In the genomic region with DNA sequence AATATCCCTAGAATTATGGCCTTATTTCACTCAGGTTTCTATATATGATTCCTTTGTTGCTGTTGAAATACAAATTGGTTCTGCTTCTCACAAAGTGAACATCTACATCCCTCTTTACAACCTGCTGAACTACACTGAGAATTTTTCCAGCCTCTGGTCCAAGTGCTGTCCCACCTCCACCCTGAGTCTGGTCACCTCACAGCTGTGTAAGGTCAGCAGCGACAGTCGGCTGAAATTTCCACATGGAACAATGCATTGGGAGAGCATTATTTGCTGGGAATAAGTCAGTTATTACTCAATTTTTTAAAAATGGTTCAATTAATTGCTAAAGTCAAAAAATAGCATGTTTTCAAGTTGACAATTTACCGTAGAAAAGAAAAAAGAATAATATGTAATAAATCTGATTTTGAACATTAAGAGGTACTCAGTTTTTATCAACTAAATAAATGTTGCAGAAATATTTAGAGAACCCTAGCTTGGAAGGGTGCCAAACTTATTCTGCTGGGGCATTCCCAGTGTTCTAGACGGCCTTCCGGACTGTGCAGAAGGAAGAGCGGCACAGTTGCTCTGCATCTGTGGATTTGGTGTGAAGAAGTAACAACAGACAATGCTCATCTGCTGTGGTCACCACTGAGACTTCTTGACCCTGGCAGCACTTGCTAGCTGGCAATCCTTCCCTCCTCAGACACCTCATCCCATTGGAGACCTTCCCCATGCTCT, we compare ENCODE assay signal across 17 cellular contexts. TPM values are rescaled to one million over a fixed set of nuclear protein-coding genes. Genes with fewer than 3 reads are reported as not detected.
DNase-seq lines count a peak whose midpoint lies in the region; ATAC-seq, FAIRE-seq and TF ChIP-seq lines count a peak whose summit lies in the region.
"Had no signal": no experiment of that assay in that cellular context is flagged by ENCODE, and none has a peak within 500 bp of the region (broad histone marks: within the 10 kb centered on the region; RNA-seq: fewer than 3 reads in every experiment).

No MANE protein-coding gene starts in this region.

- no peaks in the 10 kb centered on the region for H3K9me3 ChIP-seq in CD4-positive, alpha-beta T cell (ENCODE audit: control insufficient read depth, low read length)
- H3K9me3 ChIP-seq: gastrocnemius medialis had no signal

- FAIRE-seq in GM12892 (lab: Jason Lieb, UNC), result peak; percentile 5
- FAIRE-seq: keratinocyte had no signal

- peak overlapping the region; percentile 94 for H3K4me3 Mint-ChIP-seq in CD4-positive, alpha-beta T cell
- peak overlapping the region; percentile 92 to 99 (median 96) for H3K4me3 Mint-ChIP-seq in naive thymus-derived CD8-positive, alpha-beta T cell
- H3K4me3 Mint-ChIP-seq: HFFc6 had no signal

- H3K27ac Mint-ChIP-seq in CD4-positive, alpha-beta T cell, result peak overlapping the region; percentile 96
- H3K27ac Mint-ChIP-seq in activated naive CD4-positive, alpha-beta T cell treated with anti-CD3 and anti-CD28 coated beads, Interleukin-2, amount 50 U/mL, for 72 hours, result peak overlapping the region; percentile 98
- peak overlapping the region; percentile 97 to 100 (median 99) for H3K27ac Mint-ChIP-seq in naive thymus-derived CD8-positive, alpha-beta T cell
- H3K27ac Mint-ChIP-seq: HFFc6 had no signal

- no peaks in the 10 kb centered on the region for H3K27me3 ChIP-seq in CD4-positive, alpha-beta T cell (ENCODE audit: control insufficient read depth, insufficient read depth, low read length)
- H3K27me3 ChIP-seq: gastrocnemius medialis had no signal

- DNase-seq in CD4-positive, alpha-beta T cell, result no peak
- DNase-seq in GM12892 (ENCODE audit: insufficient read length) (no peak), DMS 273 (lab: John Stamatoyannopoulos, UW; ENCODE audit: unreplicated experiment) (no peak), UCSD-AML1 (lab: John Stamatoyannopoulos, UW; ENCODE audit: unreplicated experiment) (no peak), NCI-H1105 treated with DMSO at 0.1 percent for 48 hours (lab: John Stamatoyannopoulos, UW) (no peak)
- DNase-seq in activated naive CD4-positive, alpha-beta T cell treated with anti-CD3 and anti-CD28 coated beads, Interleukin-2, amount 50 U/mL, for 72 hours (ENCODE audit: low spot score in 2 of 2), result no peak
- DNase-seq in naive thymus-derived CD8-positive, alpha-beta T cell, result no peak
- DNase-seq: effector CD8-positive, alpha-beta T cell; gastrocnemius medialis; GDM1; HFFc6; NCI-H1105; retina; stimulated activated CD4-positive, alpha-beta T cell treated with anti-CD3 and anti-CD28 coated beads, Interleukin-4, amount 100 ng/mL, for 24 hours; stimulated activated naive CD4-positive, alpha-beta T cell treated with Interleukin-2 at 50 U/mL for 16 hours had no signal

- POLR2A ChIA-PET in CD4-positive, alpha-beta T cell (lab: Charles Lee), result no interaction called here
- POLR2A ChIA-PET in naive thymus-derived CD8-positive, alpha-beta T cell (lab: Charles Lee), result interaction anchor here (1.2 to 1.7 kb wide), 2 partner anchors 8 to 14 kb away, joined by 3 read pairs; no protein-coding TSS in a partner anchor

- peaks cover 82% of the 10 kb centered on the region for H3K36me3 Mint-ChIP-seq in CD4-positive, alpha-beta T cell (ENCODE audit: low read depth)
- H3K36me3 Mint-ChIP-seq in activated naive CD4-positive, alpha-beta T cell treated with anti-CD3 and anti-CD28 coated beads, Interleukin-2, amount 50 U/mL, for 72 hours, result peaks cover 58 to 59% of the 10 kb centered on the region in 2 donors
- H3K36me3 Mint-ChIP-seq in naive thymus-derived CD8-positive, alpha-beta T cell, result peaks cover 15 to 61% (median 32%) of the 10 kb centered on the region in 3 donors

- no peaks in the 10 kb centered on the region for H3K27me3 Mint-ChIP-seq in CD4-positive, alpha-beta T cell
- no peaks in the 10 kb centered on the region for H3K27me3 Mint-ChIP-seq in naive thymus-derived CD8-positive, alpha-beta T cell

- peaks cover 68% of the 10 kb centered on the region for H3K4me1 Mint-ChIP-seq in CD4-positive, alpha-beta T cell (ENCODE audit: low read depth)
- H3K4me1 Mint-ChIP-seq in naive thymus-derived CD8-positive, alpha-beta T cell, result peaks cover 38 to 77% (median 72%) of the 10 kb centered on the region in 4 donors

- no peak for TF ChIP-seq CTCF in CD4-positive, alpha-beta T cell (IDR thresholded peaks at IDR 0.05)

- CTCF ChIA-PET in CD4-positive, alpha-beta T cell (lab: Charles Lee), result no interaction called here

- no peak for TF ChIP-seq POLR2A in GM12892 (IDR thresholded peaks at IDR 0.05; ENCODE audit: low read depth, low read length)

- H3K27ac ChIP-seq in CD4-positive, alpha-beta T cell (ENCODE audit: low read depth, low read length), result peak overlapping the region; percentile 83
- H3K27ac ChIP-seq: gastrocnemius medialis had no signal

- H3K9me3 Mint-ChIP-seq in CD4-positive, alpha-beta T cell, result no peaks in the 10 kb centered on the region
- peaks cover 5 to 7% of the 10 kb centered on the region in 2 donors for H3K9me3 Mint-ChIP-seq in activated naive CD4-positive, alpha-beta T cell treated with anti-CD3 and anti-CD28 coated beads, Interleukin-2, amount 50 U/mL, for 72 hours
- peaks cover 0 to 7% (median 0%) of the 10 kb centered on the region in 9 donors for H3K9me3 Mint-ChIP-seq in naive thymus-derived CD8-positive, alpha-beta T cell
- H3K9me3 Mint-ChIP-seq: HFFc6 had no signal

- no peak for ATAC-seq in CD4-positive, alpha-beta T cell (ENCODE audit: poor library complexity)
- no peak for ATAC-seq in activated naive CD4-positive, alpha-beta T cell treated with anti-CD3 and anti-CD28 coated beads, Interleukin-2, amount 50 U/mL, for 72 hours
- no peak for ATAC-seq in naive thymus-derived CD8-positive, alpha-beta T cell
- ATAC-seq in HG03520 (IDR thresholded peaks at IDR 0.05; ENCODE audit: unreplicated experiment), result no peak
- ATAC-seq: gastrocnemius medialis had no signal

- intact Hi-C loops in CD4-positive, alpha-beta T cell (cut with DNase I, micrococcal nuclease), result loop anchor here in 1 of 2 experiments (10.0 kb wide), 2 partner anchors 726 to 1974 kb away; a partner anchor contains a TSS

RNA-seq across cellular contexts. Expression of a gene that starts 1.8 kb away (rescaled TPM):
- 100 to 1,000 TPM; 204 to 206 TPM for total RNA-seq in CD4-positive, alpha-beta T cell
- 210 TPM for polyA plus RNA-seq in GM12892 (2012; ENCODE audit: missing spikeins)
- 100 to 1,000 TPM; 217 to 293 TPM for total RNA-seq in activated naive CD4-positive, alpha-beta T cell treated with anti-CD3 and anti-CD28 coated beads, Interleukin-2, amount 50 U/mL, for 72 hours
- 100 to 1,000 TPM; 340 to 355 TPM for total RNA-seq in naive thymus-derived CD8-positive, alpha-beta T cell
- 100 to 1,000 TPM; 375 to 453 (median 402) TPM for polyA plus RNA-seq in naive thymus-derived CD8-positive, alpha-beta T cell
